ENCODE assay signal across 8 cellular contexts in genomic region chr1:235067396-235068154, GRCh38.
DNase-seq lines count a peak whose midpoint lies in the region; ATAC-seq, FAIRE-seq and TF ChIP-seq lines count a peak whose summit lies in the region.

No MANE protein-coding gene starts in this region.

- H3K79me2 ChIP-seq in GM23338 (replicated peaks; ENCODE audit: insufficient read depth), result no peaks in the 10 kb centered on the region

- H3K9me3 ChIP-seq in A673 (ENCODE audit: low read depth, low read length, poor library complexity, severe bottlenecking), result no peaks in the 10 kb centered on the region
- no peaks in the 10 kb centered on the region for H3K9me3 ChIP-seq in esophagus muscularis mucosa

- H3K36me3 Mint-ChIP-seq in GM23338 (ENCODE audit: low read depth), result no peaks in the 10 kb centered on the region
- no peaks in the 10 kb centered on the region for H3K36me3 Mint-ChIP-seq in nephron progenitor cell (ENCODE audit: low read depth)

- FAIRE-seq in RCC 7860 (lab: Jason Lieb, UNC), result no peak

- H3K36me3 ChIP-seq in A673 (ENCODE audit: insufficient read depth, low read length, poor library complexity, severe bottlenecking) (no peaks in the 10 kb centered on the region), GM23338 (ENCODE audit: insufficient read depth) (no peaks in the 10 kb centered on the region), esophagus muscularis mucosa (no peaks in the 10 kb centered on the region)

- POLR2A ChIA-PET in A673 (lab: Charles Lee; ENCODE audit: low non-redundant PET), result no interaction called here

- BruUV-seq in A673 (replicated peaks; lab: Mats Ljungman, UMichigan), result no TSS peak

- H3K9me2 ChIP-seq in GM23338 (ENCODE audit: insufficient read depth), result no peaks in the 10 kb centered on the region

- CTCF ChIA-PET in A673 (lab: Charles Lee), result no interaction called here

- 28% methylated on average over 12 of the region's 12 CpGs for WGBS in esophagus muscularis mucosa

- H3K4me3 Mint-ChIP-seq in GM23338, result no peak overlapping the region
- peak overlapping the region; percentile 14 for H3K4me3 Mint-ChIP-seq in nephron progenitor cell

- H3K27ac ChIP-seq in A673 (ENCODE audit: low read depth, low read length, poor library complexity, severe bottlenecking), result peak overlapping the region; percentile 16
- no peak overlapping the region for H3K27ac ChIP-seq in GM23338 (ENCODE audit: low read depth)
- peak overlapping the region; percentile 25 to 58 (median 48) for H3K27ac ChIP-seq in esophagus muscularis mucosa (replicated peaks in 1 of 4)

- no peaks in the 10 kb centered on the region for H3K27me3 ChIP-seq in A673 (replicated peaks; ENCODE audit: insufficient read depth, low read depth, low read length, poor library complexity)
- H3K27me3 ChIP-seq in GM23338 (ENCODE audit: insufficient read depth), result no peaks in the 10 kb centered on the region
- H3K27me3 ChIP-seq in esophagus muscularis mucosa, result no peaks in the 10 kb centered on the region

- H3K9me3 Mint-ChIP-seq in GM23338 (no peaks in the 10 kb centered on the region; the same call in 2 of the 3 replicates), nephron progenitor cell (no peaks in the 10 kb centered on the region)

- TF ChIP-seq EP300 in esophagus muscularis mucosa (IDR thresholded peaks at IDR 0.05), result peak; percentile 10

- no peak overlapping the region for H3K27ac Mint-ChIP-seq in GM23338
- no peak overlapping the region for H3K27ac Mint-ChIP-seq in nephron progenitor cell

- no peak for TF ChIP-seq POLR2A in esophagus muscularis mucosa (IDR thresholded peaks at IDR 0.05; ENCODE audit: low read depth)

- TF ChIP-seq CTCF in A673 (conservative IDR thresholded peaks at IDR 0.05; ENCODE audit: low read depth, low read length) (no peak), GM23338 (conservative IDR thresholded peaks at IDR 0.05; ENCODE audit: low read depth in 2 of 2) (no peak), esophagus muscularis mucosa (IDR thresholded peaks at IDR 0.05) (no peak), nephron progenitor cell (IDR thresholded peaks at IDR 0.05) (no peak)

- no peak; the same call in 2 of the 3 replicates for ATAC-seq in GM23338
- ATAC-seq in GM18907 (IDR thresholded peaks at IDR 0.05; ENCODE audit: unreplicated experiment), result no peak
- no peak for ATAC-seq in GM21619 (IDR thresholded peaks at IDR 0.05; ENCODE audit: unreplicated experiment)

- intact Hi-C loops in A673 (cut with micrococcal nuclease; ENCODE audit: unreplicated experiment) (no loop called here), esophagus muscularis mucosa (cut with DNase I) (loop anchor here (5.0 kb wide), 1 partner anchor 55 kb away; no protein-coding TSS in a partner anchor)

- no peaks in the 10 kb centered on the region for H3F3A ChIP-seq in GM23338 (replicated peaks; ENCODE audit: low read depth)

- H3K4me3 ChIP-seq in A673 (ENCODE audit: low read depth, low read length, poor library complexity, severe bottlenecking), result no peak overlapping the region
- no peak overlapping the region for H3K4me3 ChIP-seq in GM23338
- H3K4me3 ChIP-seq in esophagus muscularis mucosa, result no peak overlapping the region

- H4K20me1 ChIP-seq in GM23338 (replicated peaks; ENCODE audit: insufficient read depth), result no peaks in the 10 kb centered on the region

- DNase-seq in A673 (ENCODE audit: low spot score) (peak; percentile 63), GM23338 (ENCODE audit: low spot score) (no peak), RCC 7860 (ENCODE audit: low spot score) (peak; percentile 100), esophagus muscularis mucosa (ENCODE audit: extremely low spot score) (peak; percentile 94), nephron progenitor cell (no peak), retina (no peak)

- H3K4me1 Mint-ChIP-seq in GM23338 (peaks cover 9% of the 10 kb centered on the region; the same call in 2 of the 3 replicates), nephron progenitor cell (peaks cover 59% of the 10 kb centered on the region)

- H2AFZ ChIP-seq in GM23338, result peak overlapping the region; percentile 18; the same call in 1 of the 2 replicates

- H3K27me3 Mint-ChIP-seq in GM23338 (ENCODE audit: insufficient read depth, low read depth, poor library complexity) (peaks cover 5% of the 10 kb centered on the region), nephron progenitor cell (ENCODE audit: low read depth, poor library complexity) (peaks cover 7% of the 10 kb centered on the region)

- H3K4me1 ChIP-seq in A673 (ENCODE audit: insufficient read depth, low read length, poor library complexity, severe bottlenecking) (peaks cover 8% of the 10 kb centered on the region), GM23338 (ENCODE audit: insufficient read depth) (no peaks in the 10 kb centered on the region), esophagus muscularis mucosa (peaks cover 30 to 43% (median 33%) of the 10 kb centered on the region in 4 donors)

- H3K4me2 ChIP-seq in GM23338, result no peak overlapping the region

TF ChIP-seq in GM23338, 12 proteins besides CTCF, POLR2A, EP300 and RAD21 (continues in another document):
- TF ChIP-seq CREB1 (CRISPR knock-in tag; IDR thresholded peaks at IDR 0.05; ENCODE audit: low read depth) (no peak), ZNF462 (CRISPR knock-in tag; IDR thresholded peaks at IDR 0.05) (no peak), STAT1 (IDR thresholded peaks at IDR 0.05; ENCODE audit: unreplicated experiment) (no peak), ETS1 (IDR thresholded peaks at IDR 0.05) (no peak), NANOG (IDR thresholded peaks at IDR 0.05; ENCODE audit: borderline replicate concordance) (no peak), EZH2phosphoT487 (IDR thresholded peaks at IDR 0.05; ENCODE audit: unreplicated experiment) (no peak), ZNF331 (CRISPR knock-in tag; IDR thresholded peaks at IDR 0.05; ENCODE audit: low read depth) (no peak), JUNB (IDR thresholded peaks at IDR 0.05; ENCODE audit: unreplicated experiment) (no peak), POLR2AphosphoS5 (IDR thresholded peaks at IDR 0.05; ENCODE audit: low read depth) (no peak)

Comparison
In these comparisons a context has a peak if more than half of its experiments do, and no peak if none do; other contexts are left out.
1. DNase-seq: peak in A673 (single experiment), RCC 7860 (single experiment) and esophagus muscularis mucosa (single experiment); none in GM23338 (single experiment), nephron progenitor cell (single experiment) and retina (single experiment).